ENCODE assay signal across 17 cellular contexts in the genomic region with DNA sequence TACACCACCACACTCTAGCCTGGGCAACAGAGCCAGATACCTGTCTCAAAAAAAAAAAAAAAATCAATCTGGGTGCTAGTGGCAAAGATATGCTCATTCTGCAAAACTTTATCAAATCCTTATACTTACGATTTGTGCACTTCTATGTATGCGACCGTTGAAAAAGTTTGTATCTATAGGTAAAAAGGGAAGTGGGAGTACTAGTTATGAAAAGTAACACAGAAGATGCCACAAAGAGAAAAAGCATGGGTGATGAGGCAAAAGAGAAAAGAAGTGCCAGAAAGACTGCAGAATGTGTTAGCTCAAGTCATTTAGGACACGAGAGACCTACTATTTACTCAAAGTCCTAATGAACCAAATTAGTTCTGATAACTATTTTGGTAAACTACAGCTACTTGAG. TPM values are rescaled to one million over a fixed set of nuclear protein-coding genes. Genes with fewer than 3 reads are reported as not detected.
DNase-seq lines count a peak whose midpoint lies in the region; ATAC-seq lines count a peak whose summit lies in the region.
"Had no signal": no experiment of that assay in that cellular context is flagged by ENCODE, and none has a peak within 500 bp of the region (broad histone marks: within the 10 kb centered on the region; RNA-seq: fewer than 3 reads in every experiment).

No MANE protein-coding gene starts in this region.

- H3K27ac ChIP-seq in BLaER1 = no peak overlapping the region
- H3K27ac ChIP-seq in aorta (ENCODE audit: low read depth in 1 of 2, low read length in 2 of 2) = no peak overlapping the region
- H3K27ac ChIP-seq: coronary artery, pancreas, SJCRH30, uterus had no signal

- H3K36me3 ChIP-seq in BLaER1 (peaks cover 38% of the 10 kb centered on the region), aorta (ENCODE audit: control insufficient read depth in 1 of 2, insufficient read depth in 2 of 2, low read length in 1 of 2) (no peaks in the 10 kb centered on the region)
- H3K36me3 ChIP-seq: pancreas, SJCRH30, uterus had no signal

- H3K9me3 ChIP-seq in BLaER1 = no peaks in the 10 kb centered on the region
- no peaks in the 10 kb centered on the region for H3K9me3 ChIP-seq in aorta (ENCODE audit: control insufficient read depth, low read length)
- H3K9me3 ChIP-seq: pancreas, SJCRH30, uterus had no signal

- H3K4me1 ChIP-seq in BLaER1 = peaks cover 55% of the 10 kb centered on the region
- peaks cover 0 to 2% of the 10 kb centered on the region in 2 donors for H3K4me1 ChIP-seq in aorta (ENCODE audit: control insufficient read depth in 1 of 2, insufficient read depth in 2 of 2, low read length in 2 of 2)

- H3K27ac Mint-ChIP-seq in immature natural killer cell = peak overlapping the region in 2 of 6 donors; percentile 10 to 59

- no peak overlapping the region for H3K4me3 ChIP-seq in BLaER1
- no peak overlapping the region for H3K4me3 ChIP-seq in aorta (ENCODE audit: low read length in 2 of 2)
- H3K4me3 ChIP-seq: coronary artery, pancreas, SJCRH30, uterus had no signal

- H4K20me1 ChIP-seq in BLaER1 = peaks cover 100% of the 10 kb centered on the region

- DNase-seq in NOMO-1 treated with DMSO at 0.1 percent for 48 hours (lab: John Stamatoyannopoulos, UW; ENCODE audit: unreplicated experiment) (peak; percentile 51), immature natural killer cell (no peak), NCI-H128 (lab: John Stamatoyannopoulos, UW; ENCODE audit: unreplicated experiment) (no peak), D341Med (ENCODE audit: low spot score) (no peak), aorta (no peak)
- DNase-seq: activated CD8-positive, alpha-beta memory T cell treated with anti-CD3 and anti-CD28 coated beads, Interleukin-2, amount 50 U/mL, for 4 hours; amygdala; EL; mesendoderm; NCI-H446 treated with DMSO at 0.1 percent for 48 hours; pancreas; SJCRH30; uterus had no signal

- peak overlapping the region in 1 of 5 donors; percentile 14 for H3K4me3 Mint-ChIP-seq in immature natural killer cell

- ATAC-seq in GM18870 (IDR thresholded peaks at IDR 0.05; ENCODE audit: unreplicated experiment) (peak; percentile 37), HG02763 (IDR thresholded peaks at IDR 0.05; ENCODE audit: unreplicated experiment) (peak; percentile 36), aorta (ENCODE audit: low FRiP score) (no peak)
- ATAC-seq: pancreas had no signal

- H3K27me3 Mint-ChIP-seq in immature natural killer cell (ENCODE audit: low read depth in 3 of 3) = peaks cover 0 to 4% (median 0%) of the 10 kb centered on the region in 3 donors

- H3K4me2 ChIP-seq in BLaER1 = peak overlapping the region; percentile 31; the same call in 1 of the 2 replicates

- no peaks in the 10 kb centered on the region for H3K9me3 Mint-ChIP-seq in immature natural killer cell

- no peaks in the 10 kb centered on the region for H3K27me3 ChIP-seq in BLaER1
- no peaks in the 10 kb centered on the region for H3K27me3 ChIP-seq in aorta (ENCODE audit: control insufficient read depth in 1 of 2, insufficient read depth in 2 of 2, low read length in 1 of 2)
- H3K27me3 ChIP-seq: pancreas, SJCRH30, uterus had no signal

- peaks cover 0 to 8% (median 0%) of the 10 kb centered on the region in 3 donors for H3K36me3 Mint-ChIP-seq in immature natural killer cell

- 94% methylated on average over 4 of the region's 4 CpGs for WGBS in aorta, 2 donors

- no peak overlapping the region for H3K9ac ChIP-seq in BLaER1

- peaks cover 77 to 98% of the 10 kb centered on the region in 2 donors for H3K4me1 Mint-ChIP-seq in immature natural killer cell

- intact Hi-C loops in aorta (cut with DNase I) = loop anchor here in 1 of 2 donors (10.0 kb wide), 1 partner anchor 364 kb away; no protein-coding TSS in a partner anchor

RNA-seq across cellular contexts. Expression of a gene that starts 5.9 kb away (rescaled TPM):
- polyA plus RNA-seq in immature natural killer cell (1 to 10 TPM; 1.6 to 2.2 (median 1.8) TPM), aorta (1 to 10 TPM; 4.8 to 7.5 TPM)
- 10 to 100 TPM; 12.6 to 15.1 TPM for total RNA-seq in aorta
